In genomic region chr9:4661165-4662095, GRCh38 we compare ENCODE assay signal across 8 cellular contexts. TPM values are rescaled to one million over a fixed set of nuclear protein-coding genes. Genes with fewer than 3 reads are reported as not detected.
DNase-seq lines count a peak whose midpoint lies in the region; ATAC-seq and TF ChIP-seq lines count a peak whose summit lies in the region.

No MANE protein-coding gene starts in this region.

- H3K4me3 Mint-ChIP-seq in CD4-positive, alpha-beta memory T cell: peak overlapping the region; percentile 91 to 99 (median 96)
- H3K4me3 Mint-ChIP-seq in immature natural killer cell: peak overlapping the region; percentile 94 to 99 (median 95)

- TF ChIP-seq CTCF in HEK293 (tag by site-specific recombination; IDR thresholded peaks at IDR 0.05): no peak

- 10% methylated on average over 7 of the region's 7 CpGs for WGBS in thymus

- peaks cover 43 to 73% (median 50%) of the 10 kb centered on the region in 4 donors for H3K4me1 Mint-ChIP-seq in CD4-positive, alpha-beta memory T cell
- peaks cover 50 to 51% of the 10 kb centered on the region in 2 donors for H3K4me1 Mint-ChIP-seq in immature natural killer cell

- peak in 1 of 2 donors; percentile 1 for ATAC-seq in activated naive CD4-positive, alpha-beta T cell treated with anti-CD3 and anti-CD28 coated beads, Interleukin-2, amount 50 U/mL, for 72 hours
- ATAC-seq in GM21529 (IDR thresholded peaks at IDR 0.05; ENCODE audit: unreplicated experiment): no peak

- H3K36me3 ChIP-seq in CD4-positive, alpha-beta memory T cell (ENCODE audit: insufficient read depth, low read length): no peaks in the 10 kb centered on the region
- no peaks in the 10 kb centered on the region for H3K36me3 ChIP-seq in HEK293 (ENCODE audit: control insufficient read depth in 2 of 2, insufficient read depth in 1 of 2, low read length in 2 of 2)
- no peaks in the 10 kb centered on the region for H3K36me3 ChIP-seq in thymus (ENCODE audit: control insufficient read depth, insufficient read depth)

- POLR2A ChIA-PET in CD4-positive, alpha-beta memory T cell (lab: Charles Lee; ENCODE audit: partially characterized antibody): interaction anchor here (0.6 to 5.5 kb wide), 9 partner anchors 16 to 761 kb away, joined by 3 to 74 read pairs (median 4); partner anchors contain the start of genes AK3, CDC37L1 and RCL1
- POLR2A ChIA-PET in HEK293 (lab: Yijun Ruan, JAX): interaction anchor here (1.3 to 2.2 kb wide), 2 partner anchors 18 to 79 kb away, joined by 6 to 9 read pairs; partner anchors contain the start of genes AK3 and CDC37L1

- peak in 2 of 5 donors; percentile 33 to 53 for DNase-seq in CD4-positive, alpha-beta memory T cell
- no peak for DNase-seq in activated naive CD4-positive, alpha-beta T cell treated with anti-CD3 and anti-CD28 coated beads, Interleukin-2, amount 50 U/mL, for 72 hours (ENCODE audit: low spot score in 2 of 2)
- peak in 2 of 3 donors; percentile 3 to 25 for DNase-seq in immature natural killer cell
- DNase-seq in activated gamma-delta T cell treated with Interleukin-2 at 50 U/mL for 16 hours: no peak
- DNase-seq in NK-92 treated with Interleukin-12 subunit alpha and Interleukin-12 subunit beta, amount 100 ng/mL, for 24 hours (lab: John Stamatoyannopoulos, UW): no peak

- no peaks in the 10 kb centered on the region for H3K9me3 Mint-ChIP-seq in CD4-positive, alpha-beta memory T cell
- H3K9me3 Mint-ChIP-seq in activated naive CD4-positive, alpha-beta T cell treated with anti-CD3 and anti-CD28 coated beads, Interleukin-2, amount 50 U/mL, for 72 hours: peaks cover 0 to 4% of the 10 kb centered on the region in 2 donors
- H3K9me3 Mint-ChIP-seq in immature natural killer cell: peaks cover 0 to 1% (median 0%) of the 10 kb centered on the region in 6 donors

- H3K4me3 ChIP-seq in CD4-positive, alpha-beta memory T cell (ENCODE audit: low read length in 2 of 2): peak overlapping the region; percentile 42 to 83
- peak overlapping the region; percentile 86 for H3K4me3 ChIP-seq in HEK293 (ENCODE audit: low read depth, low read length)
- peak overlapping the region; percentile 84 for H3K4me3 ChIP-seq in thymus (ENCODE audit: low read length)

- H3K27ac Mint-ChIP-seq in CD4-positive, alpha-beta memory T cell: peak overlapping the region; percentile 92 to 99 (median 96)
- H3K27ac Mint-ChIP-seq in activated naive CD4-positive, alpha-beta T cell treated with anti-CD3 and anti-CD28 coated beads, Interleukin-2, amount 50 U/mL, for 72 hours: peak overlapping the region; percentile 80 to 91
- H3K27ac Mint-ChIP-seq in immature natural killer cell: peak overlapping the region; percentile 87 to 97 (median 94)

- H3K27me3 Mint-ChIP-seq in CD4-positive, alpha-beta memory T cell: no peaks in the 10 kb centered on the region
- peaks cover 4 to 8% (median 5%) of the 10 kb centered on the region in 3 donors for H3K27me3 Mint-ChIP-seq in immature natural killer cell (ENCODE audit: low read depth in 3 of 3)

- H3K9me3 ChIP-seq in CD4-positive, alpha-beta memory T cell (ENCODE audit: control insufficient read depth in 1 of 2, low read length in 2 of 2): no peaks in the 10 kb centered on the region
- H3K9me3 ChIP-seq in HEK293 (ENCODE audit: control insufficient read depth, insufficient read depth, low read depth, low read length): no peaks in the 10 kb centered on the region
- H3K9me3 ChIP-seq in thymus (ENCODE audit: control insufficient read depth): no peaks in the 10 kb centered on the region

- intact Hi-C loops in CD4-positive, alpha-beta memory T cell (cut with micrococcal nuclease): loop anchor here (1.0 to 10.0 kb wide), 7 partner anchors 18 to 1343 kb away; partner anchors contain the start of genes AK3, CDC37L1, PLGRKT and RCL1

- H3K27me3 ChIP-seq in CD4-positive, alpha-beta memory T cell (ENCODE audit: insufficient read depth, low read length): no peaks in the 10 kb centered on the region
- no peaks in the 10 kb centered on the region for H3K27me3 ChIP-seq in thymus (ENCODE audit: control insufficient read depth, insufficient read depth)

- H3K27ac ChIP-seq in CD4-positive, alpha-beta memory T cell (ENCODE audit: low read depth, low read length): peak overlapping the region; percentile 67
- H3K27ac ChIP-seq in HEK293 (ENCODE audit: extremely low read depth, low read depth, low read length): no peak overlapping the region
- peak overlapping the region; percentile 46 for H3K27ac ChIP-seq in thymus (ENCODE audit: low read depth)

- CTCF ChIA-PET in CD4-positive, alpha-beta memory T cell (lab: Charles Lee; ENCODE audit: partially characterized antibody): interaction anchor here (0.9 to 2.6 kb wide), 5 partner anchors 14 to 325 kb away, joined by 3 to 13 read pairs (median 5); partner anchors contain the start of gene AK3
- CTCF ChIA-PET in HEK293 (lab: Yijun Ruan, JAX): interaction anchor here (0.6 to 1.8 kb wide), 13 partner anchors 9 to 1254 kb away, joined by 3 to 16 read pairs (median 4); no protein-coding TSS in a partner anchor

- H3K4me1 ChIP-seq in CD4-positive, alpha-beta memory T cell (ENCODE audit: insufficient read depth, low read length): peaks cover 49% of the 10 kb centered on the region
- peaks cover 10% of the 10 kb centered on the region for H3K4me1 ChIP-seq in HEK293 (ENCODE audit: control insufficient read depth, insufficient read depth, low read length)
- H3K4me1 ChIP-seq in thymus (ENCODE audit: control insufficient read depth, insufficient read depth, low read length): peaks cover 16% of the 10 kb centered on the region

- peaks cover 0 to 10% of the 10 kb centered on the region in 2 donors for H3K36me3 Mint-ChIP-seq in CD4-positive, alpha-beta memory T cell
- H3K36me3 Mint-ChIP-seq in activated naive CD4-positive, alpha-beta T cell treated with anti-CD3 and anti-CD28 coated beads, Interleukin-2, amount 50 U/mL, for 72 hours: peaks cover 8 to 14% of the 10 kb centered on the region in 2 donors
- H3K36me3 Mint-ChIP-seq in immature natural killer cell: peaks cover 0 to 11% (median 3%) of the 10 kb centered on the region in 3 donors

TF ChIP-seq in HEK293, 187 proteins besides CTCF, POLR2A, EP300 and RAD21:
- TF ChIP-seq HOXC10 (CRISPR knock-in tag; IDR thresholded peaks at IDR 0.05): no peak

RNA-seq across cellular contexts. Expression of gene PLPP6, which starts 0.7 kb away (rescaled TPM):
- total RNA-seq in CD4-positive, alpha-beta memory T cell: 10 to 100 TPM; 23.3 to 23.8 TPM
- polyA plus RNA-seq in CD4-positive, alpha-beta memory T cell: 1 to 10 TPM; 3.2 to 6.6 TPM
- total RNA-seq in activated naive CD4-positive, alpha-beta T cell treated with anti-CD3 and anti-CD28 coated beads, Interleukin-2, amount 50 U/mL, for 72 hours: 1 to 10 TPM; 2.0 to 3.6 TPM
- polyA plus RNA-seq in immature natural killer cell: 1 to 10 TPM in 2 of 3 donors, not detected in 1; 1.9 to 3.4 TPM
- polyA plus RNA-seq in thymus: 12.4 TPM

RNA-seq across cellular contexts. Expression of gene SPATA6L, which starts 4.8 kb away (rescaled TPM):
- total RNA-seq in CD4-positive, alpha-beta memory T cell: 1 to 10 TPM; 1.9 to 3.4 TPM
- not detected for polyA plus RNA-seq in CD4-positive, alpha-beta memory T cell
- 1 to 10 TPM in 1 of 2 donors, under 1 TPM in 1; 0.99 to 2.1 TPM for total RNA-seq in activated naive CD4-positive, alpha-beta T cell treated with anti-CD3 and anti-CD28 coated beads, Interleukin-2, amount 50 U/mL, for 72 hours
- polyA plus RNA-seq in immature natural killer cell: 1 to 10 TPM in 1 of 3 donors, under 1 TPM in 1, not detected in 1; 0.49 to 1.3 TPM
- polyA plus RNA-seq in thymus: 1.2 TPM

RNA-seq across cellular contexts. Expression of gene CDC37L1, which starts 17.9 kb away (rescaled TPM):
- 10 to 100 TPM; 27.2 to 27.8 TPM for total RNA-seq in CD4-positive, alpha-beta memory T cell
- 10 to 100 TPM; 15.8 to 17.8 TPM for polyA plus RNA-seq in CD4-positive, alpha-beta memory T cell
- 10 to 100 TPM in 1 of 2 donors, 1 to 10 TPM in 1; 9.1 to 18.3 TPM for total RNA-seq in activated naive CD4-positive, alpha-beta T cell treated with anti-CD3 and anti-CD28 coated beads, Interleukin-2, amount 50 U/mL, for 72 hours
- polyA plus RNA-seq in immature natural killer cell (10 to 100 TPM in 2 of 3 donors, 1 to 10 TPM in 1; 8.4 to 11.6 (median 11.0) TPM), thymus (16.9 TPM)

Comparison
In these comparisons a context has a peak if more than half of its experiments do, and no peak if none do; other contexts are left out.
1. DNase-seq: peak in immature natural killer cell (2 of 3); none in activated naive CD4-positive, alpha-beta T cell treated with anti-CD3 and anti-CD28 coated beads, Interleukin-2, amount 50 U/mL, for 72 hours (0 of 2), activated gamma-delta T cell treated with Interleukin-2 at 50 U/mL for 16 hours (single experiment) and NK-92 treated with Interleukin-12 subunit alpha and Interleukin-12 subunit beta, amount 100 ng/mL, for 24 hours (single experiment).
2. Peak in every context shown above with its lines, with median percentiles within 50 percentile points of each other: H3K4me3 ChIP-seq and H3K27ac Mint-ChIP-seq.